Comparison of ENCODE assay signal across 18 cellular contexts in genomic region chr5:1047332-1047965, GRCh38. TPM values are rescaled to one million over a fixed set of nuclear protein-coding genes. Genes with fewer than 3 reads are reported as not detected.
DNase-seq lines count a peak whose midpoint lies in the region; ATAC-seq and TF ChIP-seq lines count a peak whose summit lies in the region.
"Had no signal": no experiment of that assay in that cellular context is flagged by ENCODE, and none has a peak within 500 bp of the region (broad histone marks: within the 10 kb centered on the region; RNA-seq: fewer than 3 reads in every experiment).

No MANE protein-coding gene starts in this region.

- H3K27me3 Mint-ChIP-seq in activated T-helper 2 cell treated with anti-CD3 and anti-CD28 coated beads, Interferon-gamma antibody, Interleukin-2, Interleukin-4, amounts not matched to agents 10 μg/mL and 5 μg/mL and 100 μg/mL, durations not matched to agents 14 hours and 24 hours and 36 hours (ENCODE audit: low read depth) = no peaks in the 10 kb centered on the region
- H3K27me3 Mint-ChIP-seq in natural killer cell treated with Interleukin-12 subunit alpha and Interleukin-12 subunit beta and Interleukin-15 and Interleukin-18, amount 100 ng/mL, for 72 hours = no peaks in the 10 kb centered on the region

- no peaks in the 10 kb centered on the region for H3K36me3 ChIP-seq in A673 (ENCODE audit: insufficient read depth, low read length, poor library complexity, severe bottlenecking)
- H3K36me3 ChIP-seq in HEK293 (ENCODE audit: control insufficient read depth in 2 of 2, insufficient read depth in 1 of 2, low read length in 2 of 2) = peaks cover 0 to 11% of the 10 kb centered on the region in 2 experiments; a peak in 1 of 3 replicates
- H3K36me3 ChIP-seq in tibial artery = peaks cover 0 to 22% (median 15%) of the 10 kb centered on the region in 3 donors

- peak overlapping the region; percentile 4 for H3K27ac Mint-ChIP-seq in activated T-helper 2 cell treated with anti-CD3 and anti-CD28 coated beads, Interferon-gamma antibody, Interleukin-2, Interleukin-4, amounts not matched to agents 10 μg/mL and 5 μg/mL and 100 μg/mL, durations not matched to agents 14 hours and 24 hours and 36 hours
- H3K27ac Mint-ChIP-seq in natural killer cell treated with Interleukin-12 subunit alpha and Interleukin-12 subunit beta and Interleukin-15 and Interleukin-18, amount 100 ng/mL, for 72 hours = peak overlapping the region; percentile 31 to 39
- H3K27ac Mint-ChIP-seq: CD8-positive, alpha-beta T cell had no signal

- peaks cover 62% of the 10 kb centered on the region for H3K9me3 Mint-ChIP-seq in activated T-helper 2 cell treated with anti-CD3 and anti-CD28 coated beads, Interferon-gamma antibody, Interleukin-2, Interleukin-4, amounts not matched to agents 10 μg/mL and 5 μg/mL and 100 μg/mL, durations not matched to agents 14 hours and 24 hours and 36 hours
- H3K9me3 Mint-ChIP-seq in natural killer cell treated with Interleukin-12 subunit alpha and Interleukin-12 subunit beta and Interleukin-15 and Interleukin-18, amount 100 ng/mL, for 72 hours = peaks cover 62% of the 10 kb centered on the region
- H3K9me3 Mint-ChIP-seq: CD8-positive, alpha-beta T cell had no signal

- no peak for TF ChIP-seq CTCF in A673 (conservative IDR thresholded peaks at IDR 0.05; ENCODE audit: low read depth, low read length)
- TF ChIP-seq CTCF in HEK293 (tag by site-specific recombination; IDR thresholded peaks at IDR 0.05) = no peak
- no peak for TF ChIP-seq CTCF in tibial artery (IDR thresholded peaks at IDR 0.05)

- H3K27me3 ChIP-seq in A673 (replicated peaks; ENCODE audit: insufficient read depth, low read depth, low read length, poor library complexity) (no peaks in the 10 kb centered on the region), tibial artery (no peaks in the 10 kb centered on the region)

- H3K4me1 ChIP-seq in A673 (ENCODE audit: insufficient read depth, low read length, poor library complexity, severe bottlenecking) (no peaks in the 10 kb centered on the region), HEK293 (ENCODE audit: control insufficient read depth, insufficient read depth, low read length) (no peaks in the 10 kb centered on the region), tibial artery (no peaks in the 10 kb centered on the region)

- H3K4me3 ChIP-seq in A673 (ENCODE audit: low read depth, low read length, poor library complexity, severe bottlenecking) = no peak overlapping the region
- H3K4me3 ChIP-seq in HEK293 (ENCODE audit: low read depth, low read length) = no peak overlapping the region
- H3K4me3 ChIP-seq in tibial artery = no peak overlapping the region
- H3K4me3 ChIP-seq: BLaER1 treated with 17β-estradiol and CSF1 and Interleukin-3, amounts not matched to agents 10 nM and 100 nM had no signal

- H3K4me3 Mint-ChIP-seq in activated T-helper 2 cell treated with anti-CD3 and anti-CD28 coated beads, Interferon-gamma antibody, Interleukin-2, Interleukin-4, amounts not matched to agents 10 μg/mL and 5 μg/mL and 100 μg/mL, durations not matched to agents 14 hours and 24 hours and 36 hours (ENCODE audit: low read depth) = no peak overlapping the region
- H3K4me3 Mint-ChIP-seq in natural killer cell treated with Interleukin-12 subunit alpha and Interleukin-12 subunit beta and Interleukin-15 and Interleukin-18, amount 100 ng/mL, for 72 hours = no peak overlapping the region
- H3K4me3 Mint-ChIP-seq: CD8-positive, alpha-beta T cell had no signal

- no peak overlapping the region for H3K27ac ChIP-seq in A673 (ENCODE audit: low read depth, low read length, poor library complexity, severe bottlenecking)
- no peak overlapping the region for H3K27ac ChIP-seq in HEK293 (ENCODE audit: extremely low read depth, low read depth, low read length)
- no peak overlapping the region for H3K27ac ChIP-seq in tibial artery
- H3K27ac ChIP-seq: BLaER1 treated with 17β-estradiol and CSF1 and Interleukin-3, amounts not matched to agents 10 nM and 100 nM; RWPE1 had no signal

- TSS peak; percentile 27 for BruUV-seq in A673 (replicated peaks; lab: Mats Ljungman, UMichigan)

- POLR2A ChIA-PET in A673 (lab: Charles Lee; ENCODE audit: low non-redundant PET) = no interaction called here
- POLR2A ChIA-PET in HEK293 (lab: Yijun Ruan, JAX) = no interaction called here

- no peak for ATAC-seq in natural killer cell treated with Interleukin-12 subunit alpha and Interleukin-12 subunit beta and Interleukin-15 and Interleukin-18, amount 100 ng/mL, for 72 hours
- no peak for ATAC-seq in HG02763 (IDR thresholded peaks at IDR 0.05; ENCODE audit: unreplicated experiment)
- ATAC-seq: CD8-positive, alpha-beta T cell; SK-N-SH treated with all-trans-retinoic acid at 6 μM for 48 hours had no signal

- no peaks in the 10 kb centered on the region for H3K4me1 Mint-ChIP-seq in activated T-helper 2 cell treated with anti-CD3 and anti-CD28 coated beads, Interferon-gamma antibody, Interleukin-2, Interleukin-4, amounts not matched to agents 10 μg/mL and 5 μg/mL and 100 μg/mL, durations not matched to agents 14 hours and 24 hours and 36 hours (ENCODE audit: low read depth)
- peaks cover 60 to 62% of the 10 kb centered on the region in 2 donors for H3K4me1 Mint-ChIP-seq in natural killer cell treated with Interleukin-12 subunit alpha and Interleukin-12 subunit beta and Interleukin-15 and Interleukin-18, amount 100 ng/mL, for 72 hours (ENCODE audit: low read depth in 2 of 2)

- H3K9me3 ChIP-seq in A673 (ENCODE audit: low read depth, low read length, poor library complexity, severe bottlenecking) (no peaks in the 10 kb centered on the region), HEK293 (ENCODE audit: control insufficient read depth, insufficient read depth, low read depth, low read length) (no peaks in the 10 kb centered on the region), tibial artery (no peaks in the 10 kb centered on the region)

- H3K36me3 Mint-ChIP-seq in activated T-helper 2 cell treated with anti-CD3 and anti-CD28 coated beads, Interferon-gamma antibody, Interleukin-2, Interleukin-4, amounts not matched to agents 10 μg/mL and 5 μg/mL and 100 μg/mL, durations not matched to agents 14 hours and 24 hours and 36 hours (ENCODE audit: low read depth) = peaks cover 60% of the 10 kb centered on the region
- peaks cover 55% of the 10 kb centered on the region for H3K36me3 Mint-ChIP-seq in natural killer cell treated with Interleukin-12 subunit alpha and Interleukin-12 subunit beta and Interleukin-15 and Interleukin-18, amount 100 ng/mL, for 72 hours

- CTCF ChIA-PET in A673 (lab: Charles Lee) (no interaction called here), HEK293 (lab: Yijun Ruan, JAX) (no interaction called here)

- no peak for DNase-seq in A673 (ENCODE audit: low spot score)
- DNase-seq in activated T-helper 2 cell treated with anti-CD3 and anti-CD28 coated beads, Interferon-gamma antibody, Interleukin-2, Interleukin-4, amounts not matched to agents 10 μg/mL and 5 μg/mL and 100 μg/mL, durations not matched to agents 14 hours and 24 hours and 36 hours (ENCODE audit: low spot score) = no peak
- no peak for DNase-seq in natural killer cell treated with Interleukin-12 subunit alpha and Interleukin-12 subunit beta and Interleukin-15 and Interleukin-18, amount 100 ng/mL, for 72 hours (ENCODE audit: low spot score)
- no peak for DNase-seq in iPS-NIHi11 (ENCODE audit: low spot score)
- DNase-seq in NCI-H345 treated with DMSO at 0.1 percent for 48 hours (lab: John Stamatoyannopoulos, UW; ENCODE audit: unreplicated experiment) = no peak
- no peak for DNase-seq in tibial artery
- DNase-seq: CD8-positive, alpha-beta T cell; DMS79 treated with DMSO at 0.1 percent for 48 hours; NCI-H1694 treated with DMSO at 0.1 percent for 48 hours; NCI-H2107; NCI-H524; NCI-H82; SIG-M5 had no signal

- intact Hi-C loops in A673 (cut with micrococcal nuclease; ENCODE audit: unreplicated experiment) = no loop called here
- intact Hi-C loops in activated T-helper 2 cell treated with anti-CD3 and anti-CD28 coated beads, Interferon-gamma antibody, Interleukin-2, Interleukin-4, amounts not matched to agents 10 μg/mL and 5 μg/mL and 100 μg/mL, durations not matched to agents 14 hours and 24 hours and 36 hours (cut with micrococcal nuclease) = no loop called here
- intact Hi-C loops in tibial artery (cut with DNase I; ENCODE audit: low total_unique reads) = no loop called here

TF ChIP-seq in HEK293, 187 proteins besides CTCF, POLR2A, EP300 and RAD21 (continues in another document):
- TF ChIP-seq ZNF777 (tag by site-specific recombination; IDR thresholded peaks at IDR 0.05; ENCODE audit: borderline replicate concordance) = no peak
- no peak for TF ChIP-seq ZNF19 (tag by site-specific recombination; IDR thresholded peaks at IDR 0.05; ENCODE audit: low read depth)
- TF ChIP-seq, protein P1, sequence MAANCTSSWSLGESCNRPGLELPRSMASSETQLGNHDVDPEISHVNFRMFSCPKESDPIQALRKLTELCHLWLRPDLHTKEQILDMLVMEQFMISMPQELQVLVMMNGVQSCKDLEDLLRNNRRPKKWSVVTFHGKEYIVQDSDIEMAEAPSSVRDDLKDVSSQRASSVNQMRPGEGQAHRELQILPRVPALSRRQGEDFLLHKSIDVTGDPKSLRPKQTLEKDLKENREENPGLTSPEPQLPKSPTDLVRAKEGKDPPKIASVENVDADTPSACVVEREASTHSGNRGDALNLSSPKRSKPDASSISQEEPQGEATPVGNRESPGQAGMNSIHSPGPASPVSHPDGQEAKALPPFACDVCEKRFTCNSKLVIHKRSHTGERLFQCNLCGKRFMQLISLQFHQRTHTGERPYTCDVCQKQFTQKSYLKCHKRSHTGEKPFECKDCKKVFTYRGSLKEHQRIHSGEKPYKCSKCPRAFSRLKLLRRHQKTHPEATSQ (tag by site-specific recombination; IDR thresholded peaks at IDR 0.05) = no peak
- TF ChIP-seq ZNF830 (tag by site-specific recombination; IDR thresholded peaks at IDR 0.05; ENCODE audit: low read depth) = no peak

RNA-seq across cellular contexts. Expression of gene NKD2, which starts 38.8 kb away (rescaled TPM):
- total RNA-seq in A673 (2021) = 22.9 and 23.5 TPM in 2 replicates
- total RNA-seq in activated T-helper 2 cell treated with anti-CD3 and anti-CD28 coated beads, Interferon-gamma antibody, Interleukin-2, Interleukin-4, amounts not matched to agents 10 μg/mL and 5 μg/mL and 100 μg/mL, durations not matched to agents 14 hours and 24 hours and 36 hours = 14.4 TPM in 2 replicates
- under 1 TPM in 1 of 2 donors, not detected in 1; 0.53 TPM for total RNA-seq in natural killer cell treated with Interleukin-12 subunit alpha and Interleukin-12 subunit beta and Interleukin-15 and Interleukin-18, amount 100 ng/mL, for 72 hours

Comparison
In these comparisons a context has a peak if more than half of its experiments do, and no peak if none do; other contexts are left out.
1. RNA of gene NKD2, which starts 38.8 kb away (total RNA-seq): 22.9 to 23.5 TPM in A673 and 14.4 TPM in activated T-helper 2 cell treated with anti-CD3 and anti-CD28 coated beads, Interferon-gamma antibody, Interleukin-2, Interleukin-4, amounts not matched to agents 10 μg/mL and 5 μg/mL and 100 μg/mL, durations not matched to agents 14 hours and 24 hours and 36 hours; 0.53 TPM in natural killer cell treated with Interleukin-12 subunit alpha and Interleukin-12 subunit beta and Interleukin-15 and Interleukin-18, amount 100 ng/mL, for 72 hours; every median in the first group is over 10 times any median in the second.